ENCODE assay signal across 1 cellular context in the genomic region with DNA sequence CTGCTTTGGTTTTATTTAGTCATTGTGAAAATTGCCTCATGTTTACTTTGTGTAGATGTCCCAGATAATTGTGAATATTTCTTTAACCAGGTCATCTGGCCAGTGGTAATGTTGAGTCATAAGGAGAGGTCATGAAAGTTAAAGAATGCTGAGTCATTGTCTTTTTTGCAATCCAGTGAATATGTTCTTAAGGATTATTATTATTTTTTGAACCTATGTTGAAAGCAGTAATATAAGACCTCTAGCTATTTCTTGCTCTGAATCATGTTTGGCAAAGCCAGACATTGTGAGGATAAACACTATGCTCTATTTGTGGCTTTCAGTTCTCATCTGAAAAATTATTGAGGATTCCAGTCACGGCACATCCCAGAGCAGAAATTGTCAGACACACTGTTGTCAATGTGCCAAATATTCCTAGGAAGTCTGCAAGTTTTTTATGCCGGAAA.
TF ChIP-seq lines count a peak whose summit lies in the region.

No MANE protein-coding gene starts in this region.

TF ChIP-seq in GM12878, 131 proteins besides CTCF, POLR2A, EP300 and RAD21 (continued from another document):
- TF ChIP-seq ZNF687 (IDR thresholded peaks at IDR 0.05), result no peak
- TF ChIP-seq SUZ12 (IDR thresholded peaks at IDR 0.05; ENCODE audit: unreplicated experiment), result no peak
- 0 out of 2 replicates have a peak, but pooled peaks have one; percentile 44 for TF ChIP-seq NFIC (IDR thresholded peaks at IDR 0.05; ENCODE audit: low read depth, low read length)
